In genomic region chr4:158211288-158211687, GRCh38 we compare ENCODE assay signal across 9 cellular contexts. TPM values are rescaled to one million over a fixed set of nuclear protein-coding genes. Genes with fewer than 3 reads are reported as not detected.
DNase-seq lines count a peak whose midpoint lies in the region; ATAC-seq and TF ChIP-seq lines count a peak whose summit lies in the region.
"Had no signal": no experiment of that assay in that cellular context is flagged by ENCODE, and none has a peak within 500 bp of the region (broad histone marks: within the 10 kb centered on the region; RNA-seq: fewer than 3 reads in every experiment).

No MANE protein-coding gene starts in this region.

- no peak for TF ChIP-seq CTCF in suprapubic skin (IDR thresholded peaks at IDR 0.05)

- no peaks in the 10 kb centered on the region for H3K36me3 Mint-ChIP-seq in T-helper 2 cell treated with Interferon-gamma antibody and Interleukin-4, amounts not matched to agents 5 μg/mL and 100 μg/mL, for 36 hours (ENCODE audit: low read depth)
- no peaks in the 10 kb centered on the region for H3K36me3 Mint-ChIP-seq in activated naive CD8-positive, alpha-beta T cell treated with anti-CD3 and anti-CD28 coated beads, Interleukin-2, amount 10 ng/mL, durations not matched to agents 7 days and 5 days

- H3K9me3 ChIP-seq in suprapubic skin, result no peaks in the 10 kb centered on the region

- no peak for TF ChIP-seq EP300 in suprapubic skin (IDR thresholded peaks at IDR 0.05)

- DNase-seq in T-helper 2 cell treated with Interferon-gamma antibody and Interleukin-4, amounts not matched to agents 5 μg/mL and 100 μg/mL, for 36 hours (ENCODE audit: low spot score), result no peak
- DNase-seq in T-helper 2 cell, result no peak
- DNase-seq in activated naive CD8-positive, alpha-beta T cell treated with anti-CD3 and anti-CD28 coated beads, Interleukin-2, amount 10 ng/mL, durations not matched to agents 7 days and 5 days, result no peak
- peak; percentile 8 for DNase-seq in kidney glomerular epithelial cell (lab: John Stamatoyannopoulos, UW)
- no peak for DNase-seq in suprapubic skin (ENCODE audit: low spot score in 2 of 2)
- DNase-seq in UCSD-AML1 (lab: John Stamatoyannopoulos, UW; ENCODE audit: unreplicated experiment), result no peak
- DNase-seq: hypothalamus had no signal

- TF ChIP-seq POLR2A in suprapubic skin (IDR thresholded peaks at IDR 0.05), result no peak

- no peak for ATAC-seq in activated naive CD8-positive, alpha-beta T cell treated with anti-CD3 and anti-CD28 coated beads, Interleukin-2, amount 10 ng/mL, durations not matched to agents 7 days and 5 days (ENCODE audit: low read depth)
- ATAC-seq in GM21723 (IDR thresholded peaks at IDR 0.05; ENCODE audit: unreplicated experiment) (no peak), HG03135 (IDR thresholded peaks at IDR 0.05; ENCODE audit: unreplicated experiment) (no peak)

- no peaks in the 10 kb centered on the region for H3K27me3 ChIP-seq in suprapubic skin

- POLR2A ChIA-PET in activated naive CD8-positive, alpha-beta T cell treated with anti-CD3 and anti-CD28 coated beads, Interleukin-2, amount 10 ng/mL, durations not matched to agents 7 days and 5 days (lab: Charles Lee), result no interaction called here

- H3K27me3 Mint-ChIP-seq in T-helper 2 cell treated with Interferon-gamma antibody and Interleukin-4, amounts not matched to agents 5 μg/mL and 100 μg/mL, for 36 hours (ENCODE audit: low read depth), result peaks cover 23% of the 10 kb centered on the region
- peaks cover 19% of the 10 kb centered on the region for H3K27me3 Mint-ChIP-seq in activated naive CD8-positive, alpha-beta T cell treated with anti-CD3 and anti-CD28 coated beads, Interleukin-2, amount 10 ng/mL, durations not matched to agents 7 days and 5 days

- H3K4me1 ChIP-seq in suprapubic skin, result peaks cover 18% of the 10 kb centered on the region

- H3K4me1 Mint-ChIP-seq in T-helper 2 cell treated with Interferon-gamma antibody and Interleukin-4, amounts not matched to agents 5 μg/mL and 100 μg/mL, for 36 hours (ENCODE audit: low read depth), result peaks cover 14% of the 10 kb centered on the region
- peaks cover 14% of the 10 kb centered on the region for H3K4me1 Mint-ChIP-seq in activated naive CD8-positive, alpha-beta T cell treated with anti-CD3 and anti-CD28 coated beads, Interleukin-2, amount 10 ng/mL, durations not matched to agents 7 days and 5 days

- H3K4me3 ChIP-seq in suprapubic skin, result peak overlapping the region; percentile 53

- no peak overlapping the region for H3K27ac ChIP-seq in suprapubic skin

- H3K36me3 ChIP-seq in suprapubic skin, result no peaks in the 10 kb centered on the region

- H3K9me3 Mint-ChIP-seq in T-helper 2 cell treated with Interferon-gamma antibody and Interleukin-4, amounts not matched to agents 5 μg/mL and 100 μg/mL, for 36 hours, result no peaks in the 10 kb centered on the region
- H3K9me3 Mint-ChIP-seq in activated naive CD8-positive, alpha-beta T cell treated with anti-CD3 and anti-CD28 coated beads, Interleukin-2, amount 10 ng/mL, durations not matched to agents 7 days and 5 days, result no peaks in the 10 kb centered on the region

- H3K4me3 Mint-ChIP-seq in T-helper 2 cell treated with Interferon-gamma antibody and Interleukin-4, amounts not matched to agents 5 μg/mL and 100 μg/mL, for 36 hours, result peak overlapping the region; percentile 25
- peak overlapping the region; percentile 66 for H3K4me3 Mint-ChIP-seq in activated naive CD8-positive, alpha-beta T cell treated with anti-CD3 and anti-CD28 coated beads, Interleukin-2, amount 10 ng/mL, durations not matched to agents 7 days and 5 days

- H3K27ac Mint-ChIP-seq in T-helper 2 cell treated with Interferon-gamma antibody and Interleukin-4, amounts not matched to agents 5 μg/mL and 100 μg/mL, for 36 hours, result no peak overlapping the region
- no peak overlapping the region for H3K27ac Mint-ChIP-seq in activated naive CD8-positive, alpha-beta T cell treated with anti-CD3 and anti-CD28 coated beads, Interleukin-2, amount 10 ng/mL, durations not matched to agents 7 days and 5 days

RNA-seq across cellular contexts. Expression of gene TMEM144, which starts 1.0 kb away (rescaled TPM):
- under 1 TPM; 0.14 to 0.54 TPM for total RNA-seq in activated naive CD8-positive, alpha-beta T cell treated with anti-CD3 and anti-CD28 coated beads, Interleukin-2, amount 10 ng/mL, durations not matched to agents 7 days and 5 days
- total RNA-seq in suprapubic skin, result 1 to 10 TPM; 3.7 to 9.3 (median 6.2) TPM

RNA-seq across cellular contexts. Expression of gene GASK1B, which starts 38.5 kb away (rescaled TPM):
- total RNA-seq in activated naive CD8-positive, alpha-beta T cell treated with anti-CD3 and anti-CD28 coated beads, Interleukin-2, amount 10 ng/mL, durations not matched to agents 7 days and 5 days, result under 1 TPM; 0.60 to 0.83 TPM
- 10 to 100 TPM in 1 of 4 donors, 1 to 10 TPM in 3; 4.6 to 12.6 (median 7.6) TPM for total RNA-seq in suprapubic skin
